ENCODE assay signal across 1 cellular context in genomic region chr17:21279582-21279981, GRCh38.
TF ChIP-seq lines count a peak whose summit lies in the region.

No MANE protein-coding gene starts in this region.

TF ChIP-seq in K562, 482 proteins besides CTCF, POLR2A, EP300 and RAD21:
- TF ChIP-seq MEF2D (tag; conservative IDR thresholded peaks at IDR 0.05; ENCODE audit: low read depth) = no peak
TF ChIP-seq in K562: peak in this region for 0.
